In genomic region chr17:30600830-30601494, GRCh38 we compare ENCODE assay signal across 8 cellular contexts.
DNase-seq lines count a peak whose midpoint lies in the region; ATAC-seq and TF ChIP-seq lines count a peak whose summit lies in the region.

No MANE protein-coding gene starts in this region.

- DNase-seq in GM10266 (ENCODE audit: extremely low spot score) (peak; percentile 50), OCI-LY7 (ENCODE audit: low spot score) (peak; percentile 58), ascending aorta (ENCODE audit: low spot score in 2 of 2) (no peak), hepatocyte (ENCODE audit: low spot score) (peak; percentile 26), retinal pigment epithelial cell (ENCODE audit: low read depth) (peak; percentile 8), NOMO-1 treated with dmso at 0.1 percent for 144 hours (lab: John Stamatoyannopoulos, UW; ENCODE audit: unreplicated experiment) (no peak)
- no peak for DNase-seq in effector CD8-positive, alpha-beta T cell (lab: John Stamatoyannopoulos, UW)

- intact Hi-C loops in OCI-LY7 (cut with micrococcal nuclease; ENCODE audit: unreplicated experiment): loop anchor here (1.0 to 5.0 kb wide), 3 partner anchors 106 to 221 kb away; partner anchors contain the start of genes CRLF3 and GOSR1
- intact Hi-C loops in ascending aorta (cut with DNase I): loop anchor here (1.0 to 5.0 kb wide), 3 partner anchors 81 to 484 kb away; partner anchors contain the start of genes GOSR1 and NSRP1

- H3K4me2 ChIP-seq in OCI-LY7 (ENCODE audit: low read length): peak overlapping the region; percentile 64
- H3K4me2 ChIP-seq in hepatocyte: peak overlapping the region; percentile 76

- H3K9me2 ChIP-seq in OCI-LY7 (ENCODE audit: insufficient read depth, low read length) (no peaks in the 10 kb centered on the region), hepatocyte (replicated peaks; ENCODE audit: insufficient read depth) (no peaks in the 10 kb centered on the region)

- H4K20me1 ChIP-seq in OCI-LY7 (ENCODE audit: insufficient read depth, low read length) (no peaks in the 10 kb centered on the region), hepatocyte (ENCODE audit: insufficient read depth, poor library complexity, severe bottlenecking) (no peaks in the 10 kb centered on the region)

- ATAC-seq in HG02588 (IDR thresholded peaks at IDR 0.05; ENCODE audit: unreplicated experiment): peak; percentile 13

- TF ChIP-seq CTCF in GM10266 (IDR thresholded peaks at IDR 0.05; ENCODE audit: control insufficient read depth, insufficient read depth, low read depth, missing control alignments) (no peak), OCI-LY7 (conservative IDR thresholded peaks at IDR 0.05; ENCODE audit: low read length) (no peak), ascending aorta (IDR thresholded peaks at IDR 0.05) (no peak), hepatocyte (IDR thresholded peaks at IDR 0.05; ENCODE audit: poor library complexity) (no peak), retinal pigment epithelial cell (conservative IDR thresholded peaks at IDR 0.05; ENCODE audit: low read depth, low read length) (no peak)

- peak overlapping the region; percentile 65; the same call in 1 of the 2 replicates for H2AFZ ChIP-seq in OCI-LY7 (ENCODE audit: low read length)
- H2AFZ ChIP-seq in hepatocyte: peak overlapping the region; percentile 79

- BruUV-seq in OCI-LY7 (replicated peaks; lab: Mats Ljungman, UMichigan): no TSS peak

- POLR2A ChIA-PET in OCI-LY7 (lab: Charles Lee): interaction anchor here (0.6 kb wide), 2 partner anchors 207 to 238 kb away, joined by 3 read pairs; no protein-coding TSS in a partner anchor

- WGBS in hepatocyte (ENCODE audit: low lambda C conversion rate, missing lambda C conversion rate): under 1% methylated on average over 31 of the region's 49 CpGs

- H3K4me1 ChIP-seq in OCI-LY7 (ENCODE audit: insufficient read depth, low read length, poor library complexity, severe bottlenecking): peaks cover 23% of the 10 kb centered on the region
- H3K4me1 ChIP-seq in ascending aorta: peaks cover 0 to 6% of the 10 kb centered on the region in 2 donors
- no peaks in the 10 kb centered on the region for H3K4me1 ChIP-seq in hepatocyte (ENCODE audit: insufficient read depth)

- H3K79me2 ChIP-seq in OCI-LY7 (ENCODE audit: insufficient read depth, low read depth, low read length): peaks cover 41% of the 10 kb centered on the region
- H3K79me2 ChIP-seq in hepatocyte: peaks cover 48% of the 10 kb centered on the region

- peak overlapping the region; percentile 77 for H3K4me3 ChIP-seq in OCI-LY7 (ENCODE audit: low read depth, low read length, poor library complexity, severe bottlenecking)
- peak overlapping the region; percentile 71 to 99 for H3K4me3 ChIP-seq in ascending aorta
- peak overlapping the region; percentile 78 for H3K4me3 ChIP-seq in hepatocyte
- peak overlapping the region; percentile 89 for H3K4me3 ChIP-seq in retinal pigment epithelial cell (ENCODE audit: low read length)

- CTCF ChIA-PET in OCI-LY7 (lab: Charles Lee; ENCODE audit: unreplicated experiment): no interaction called here

- H3K36me3 ChIP-seq in OCI-LY7 (ENCODE audit: insufficient read depth, low read length): no peaks in the 10 kb centered on the region
- no peaks in the 10 kb centered on the region for H3K36me3 ChIP-seq in ascending aorta
- no peaks in the 10 kb centered on the region for H3K36me3 ChIP-seq in hepatocyte (replicated peaks; ENCODE audit: insufficient read depth, low read depth)

- H3K27me3 ChIP-seq in ascending aorta (no peaks in the 10 kb centered on the region), hepatocyte (no peaks in the 10 kb centered on the region)

- H3K27ac ChIP-seq in OCI-LY7 (ENCODE audit: low read depth, low read length, poor library complexity, severe bottlenecking) (peak overlapping the region; percentile 88), ascending aorta (peak overlapping the region; percentile 88 to 98), hepatocyte (peak overlapping the region; percentile 96)

- H3K9me3 ChIP-seq in OCI-LY7 (ENCODE audit: low read length) (no peaks in the 10 kb centered on the region), ascending aorta (no peaks in the 10 kb centered on the region), hepatocyte (ENCODE audit: low read depth) (no peaks in the 10 kb centered on the region)

Comparison
In these comparisons a context has a peak if more than half of its experiments do, and no peak if none do; other contexts are left out.
1. DNase-seq: peak in GM10266 (single experiment), OCI-LY7 (single experiment), hepatocyte (single experiment) and retinal pigment epithelial cell (single experiment); none in ascending aorta (0 of 2), NOMO-1 treated with dmso at 0.1 percent for 144 hours (single experiment) and effector CD8-positive, alpha-beta T cell (single experiment).
2. Peak in every context shown above with its lines, with median percentiles within 50 percentile points of each other: H3K27ac ChIP-seq and H3K4me3 ChIP-seq.